ENCODE assay signal across 10 cellular contexts in genomic region chr5:143064661-143065060, GRCh38.
DNase-seq lines count a peak whose midpoint lies in the region; ATAC-seq, FAIRE-seq and TF ChIP-seq lines count a peak whose summit lies in the region.
"Had no signal": no experiment of that assay in that cellular context is flagged by ENCODE, and none has a peak within 500 bp of the region (broad histone marks: within the 10 kb centered on the region; RNA-seq: fewer than 3 reads in every experiment).

No MANE protein-coding gene starts in this region.

- no peak for TF ChIP-seq CTCF in SK-N-SH (IDR thresholded peaks at IDR 0.05)
- TF ChIP-seq CTCF in GM12878 (IDR thresholded peaks at IDR 0.05 in 2 of 3, conservative IDR thresholded peaks at IDR 0.05 in 1 of 3; ENCODE audit: control insufficient read depth in 2 of 3, extremely low read depth in 1 of 3, insufficient read depth in 1 of 3, low read depth in 3 of 3, low read length in 3 of 3) = no peak
- TF ChIP-seq CTCF in testis (IDR thresholded peaks at IDR 0.05) = no peak

- H3K4me3 ChIP-seq in SK-N-SH (ENCODE audit: low read depth in 2 of 2, low read length in 1 of 2) (no peak overlapping the region), GM12878 (no peak overlapping the region), mesodermal cell (ENCODE audit: extremely low read depth, insufficient read depth, low read length, poor library complexity, severe bottlenecking) (no peak overlapping the region), testis (no peak overlapping the region), H7 (ENCODE audit: insufficient read depth, low read depth, low read length) (no peak overlapping the region)

- H3K9me2 ChIP-seq in SK-N-SH = no peaks in the 10 kb centered on the region

- no TSS peak for BruUV-seq in GM12878 (replicated peaks; lab: Mats Ljungman, UMichigan)

- H3K9me3 ChIP-seq in SK-N-SH = no peaks in the 10 kb centered on the region
- no peaks in the 10 kb centered on the region for H3K9me3 ChIP-seq in GM12878 (replicated peaks; ENCODE audit: control insufficient read depth, insufficient read depth, low read length)
- no peaks in the 10 kb centered on the region for H3K9me3 ChIP-seq in mesodermal cell (ENCODE audit: control insufficient read depth, low read length)
- no peaks in the 10 kb centered on the region for H3K9me3 ChIP-seq in testis

- no peak for FAIRE-seq in GM12878 (lab: Jason Lieb, UNC)
- FAIRE-seq: RCC 7860 had no signal

- no peak for TF ChIP-seq POLR2A in GM12878 (IDR thresholded peaks at IDR 0.05; ENCODE audit: low read depth, low read length)
- TF ChIP-seq POLR2A in testis (IDR thresholded peaks at IDR 0.05) = no peak

- H3K27ac ChIP-seq in SK-N-SH (ENCODE audit: low read depth in 2 of 2, low read length in 1 of 2) = peak overlapping the region; percentile 58 to 63; a peak in 3 of 4 replicates
- no peak overlapping the region for H3K27ac ChIP-seq in GM12878 (ENCODE audit: control insufficient read depth, insufficient read depth)
- H3K27ac ChIP-seq in mesodermal cell (ENCODE audit: low read depth, low read length, severe bottlenecking) = peak overlapping the region; percentile 33
- peak overlapping the region; percentile 22 to 68 for H3K27ac ChIP-seq in testis

- CTCF ChIA-PET in SK-N-SH (lab: Yijun Ruan, JAX) (interaction anchor here (2.2 kb wide), 1 partner anchor 32 kb away, joined by 4 read pairs; no protein-coding TSS in a partner anchor), GM12878 (lab: Yijun Ruan, JAX) (interaction anchor here (0.7 to 2.3 kb wide), 5 partner anchors 9 to 1135 kb away, joined by 3 to 6 read pairs (median 5); no protein-coding TSS in a partner anchor)

- SMC1A ChIA-PET in GM12878 (lab: Charles Lee; ENCODE audit: uncharacterized antibody, unreplicated experiment) = interaction anchor here (0.7 to 19.4 kb wide), 17 partner anchors 8 to 157 kb away, joined by 3 to 441 read pairs (median 5); no protein-coding TSS in a partner anchor

- POLR2A ChIA-PET in SK-N-SH (lab: Yijun Ruan, JAX) = no interaction called here
- POLR2A ChIA-PET in GM12878 (lab: Charles Lee) = interaction anchor here (0.8 to 1.9 kb wide), 10 partner anchors 10 to 155 kb away, joined by 3 to 5 read pairs (median 4); no protein-coding TSS in a partner anchor

- in situ Hi-C loops in GM12878 (cut with MboI) = no loop called here

- RAD21 ChIA-PET in GM12878 (lab: Charles Lee; ENCODE audit: unreplicated experiment) = interaction anchor here (0.7 to 19.7 kb wide), 13 partner anchors 10 to 154 kb away, joined by 3 to 337 read pairs (median 3); no protein-coding TSS in a partner anchor

- TF ChIP-seq RAD21 in SK-N-SH (IDR thresholded peaks at IDR 0.05; ENCODE audit: low read length) (no peak), GM12878 (IDR thresholded peaks at IDR 0.05; ENCODE audit: insufficient read depth, low read depth, low read length) (no peak)

- H3K9ac ChIP-seq in SK-N-SH (no peak overlapping the region), GM12878 (ENCODE audit: control insufficient read depth, insufficient read depth, low read length) (no peak overlapping the region)

- 0 out of 2 replicates have a peak overlapping the region, but pooled peaks have one; percentile 0 for H2AFZ ChIP-seq in SK-N-SH (ENCODE audit: low read depth)
- H2AFZ ChIP-seq in GM12878 (ENCODE audit: control insufficient read depth, low read depth, low read length) = no peak overlapping the region

- H4K20me1 ChIP-seq in SK-N-SH (ENCODE audit: insufficient read depth) = no peaks in the 10 kb centered on the region
- H4K20me1 ChIP-seq in GM12878 (ENCODE audit: control insufficient read depth, insufficient read depth) = no peaks in the 10 kb centered on the region

- no peak for DNase-seq in SK-N-SH
- no peak for DNase-seq in GM12878 (ENCODE audit: low read depth, low spot score)
- no peak for DNase-seq in testis
- DNase-seq in H7 = no peak
- DNase-seq in activated CD8-positive, alpha-beta memory T cell treated with anti-CD3 and anti-CD28 coated beads, Interleukin-2, amount 50 U/mL, for 4 hours = no peak
- no peak for DNase-seq in DMS 273 (lab: John Stamatoyannopoulos, UW; ENCODE audit: unreplicated experiment)
- DNase-seq: activated CD4-positive, CD25-positive, alpha-beta regulatory T cell had no signal

- WGBS in SK-N-SH (ENCODE audit: low lambda C conversion rate) = 80% methylated on average over 2 of the region's 2 CpGs
- 98% methylated on average over 2 of the region's 2 CpGs for WGBS in GM12878 (ENCODE audit: insufficient coverage, insufficient replicate concordance, low lambda C conversion rate, missing lambda C conversion rate)
- no CpG with 5 or more reads among the region's 2 CpGs for WGBS in mesodermal cell (ENCODE audit: insufficient coverage in 2 of 2), 2 experiments
- WGBS in testis, 2 donors = 46 to 49% methylated on average over 2 of the region's 2 CpGs

- ATAC-seq in SK-N-SH treated with all-trans-retinoic acid at 6 μM for 48 hours (no peak), GM12878 (no peak)

- no peaks in the 10 kb centered on the region for H3K27me3 ChIP-seq in SK-N-SH (ENCODE audit: insufficient read depth)
- no peaks in the 10 kb centered on the region for H3K27me3 ChIP-seq in GM12878 (replicated peaks in 1 of 2; ENCODE audit: control insufficient read depth in 2 of 2, insufficient read depth in 2 of 2, low read length in 1 of 2)
- H3K27me3 ChIP-seq in testis = no peaks in the 10 kb centered on the region
- no peaks in the 10 kb centered on the region for H3K27me3 ChIP-seq in H7 (ENCODE audit: control insufficient read depth, insufficient read depth, low read length)

- peaks cover 14% of the 10 kb centered on the region for H3F3A ChIP-seq in SK-N-SH (replicated peaks; ENCODE audit: insufficient read depth)

- intact Hi-C loops in GM12878 (cut with micrococcal nuclease; ENCODE audit: unreplicated experiment) = no loop called here
- intact Hi-C loops in testis (cut with DNase I; ENCODE audit: low total_unique reads) = no loop called here

- H3K4me1 ChIP-seq in SK-N-SH (ENCODE audit: control insufficient read depth in 1 of 2, insufficient read depth in 2 of 2, low read depth in 1 of 2, low read length in 1 of 2) (peaks cover 14 to 39% of the 10 kb centered on the region in 2 experiments), GM12878 (ENCODE audit: control insufficient read depth, insufficient read depth, low read length) (peaks cover 32% of the 10 kb centered on the region), mesodermal cell (ENCODE audit: control insufficient read depth, insufficient read depth, low read length, poor library complexity, severe bottlenecking) (peaks cover 25% of the 10 kb centered on the region), testis (peaks cover 45% of the 10 kb centered on the region)

- TF ChIP-seq EP300 in SK-N-SH (IDR thresholded peaks at IDR 0.05; ENCODE audit: borderline replicate concordance in 1 of 2, low read depth in 1 of 2, low read length in 1 of 2) = no peak
- no peak for TF ChIP-seq EP300 in GM12878 (IDR thresholded peaks at IDR 0.05; ENCODE audit: borderline replicate concordance in 1 of 2, control insufficient read depth in 1 of 2, low read depth in 2 of 2, low read length in 2 of 2)

- H3K79me2 ChIP-seq in SK-N-SH (ENCODE audit: insufficient read depth) = no peaks in the 10 kb centered on the region
- H3K79me2 ChIP-seq in GM12878 (ENCODE audit: control insufficient read depth, insufficient read depth, low read length) = peaks cover 3% of the 10 kb centered on the region

- H3K4me2 ChIP-seq in SK-N-SH (0 out of 2 replicates have a peak overlapping the region, but pooled peaks have one; percentile 15), GM12878 (ENCODE audit: control insufficient read depth, insufficient read depth) (no peak overlapping the region)

- H3K36me3 ChIP-seq in SK-N-SH (replicated peaks in 1 of 2; ENCODE audit: control insufficient read depth in 1 of 2, insufficient read depth in 2 of 2, low read length in 1 of 2) (peaks cover 0 to 18% of the 10 kb centered on the region in 2 experiments), GM12878 (ENCODE audit: control insufficient read depth in 2 of 2, insufficient read depth in 2 of 2, low read length in 1 of 2) (peaks cover 5 to 7% of the 10 kb centered on the region in 2 experiments; a peak in 3 of 4 replicates), mesodermal cell (ENCODE audit: control insufficient read depth, insufficient read depth, low read length) (no peaks in the 10 kb centered on the region), testis (ENCODE audit: low read depth, missing control alignments) (no peaks in the 10 kb centered on the region), H7 (replicated peaks; ENCODE audit: control insufficient read depth, insufficient read depth, low read length) (no peaks in the 10 kb centered on the region; the same call in 1 of the 2 replicates)

TF ChIP-seq in SK-N-SH, 30 proteins besides CTCF, POLR2A, EP300 and RAD21 (continues in another document):
- no peak for TF ChIP-seq PBX3 (IDR thresholded peaks at IDR 0.05)

TF ChIP-seq in SK-N-SH treated with all-trans-retinoic acid at 6 μM for 48 hours, 23 proteins besides CTCF, POLR2A, EP300 and RAD21 (continues in another document):
- TF ChIP-seq ZFP30 (CRISPR knock-in tag; IDR thresholded peaks at IDR 0.05) (no peak), ZFP3 (CRISPR knock-in tag; IDR thresholded peaks at IDR 0.05) (no peak), ESRRG (CRISPR knock-in tag; IDR thresholded peaks at IDR 0.05) (no peak), CREB5 (CRISPR knock-in tag; IDR thresholded peaks at IDR 0.05; ENCODE audit: low read depth) (no peak)

TF ChIP-seq in GM12878, 131 proteins besides CTCF, POLR2A, EP300 and RAD21:
- no peak for TF ChIP-seq SREBF2 (IDR thresholded peaks at IDR 0.05; ENCODE audit: low read length)
- peak; percentile 30; the same call in 1 of the 2 replicates for TF ChIP-seq SPI1 (IDR thresholded peaks at IDR 0.05; ENCODE audit: borderline replicate concordance, insufficient read depth, low read depth, low read length)
